ENCODE assay signal across 18 cellular contexts in genomic region chr7:92953657-92954056, GRCh38.
DNase-seq lines count a peak whose midpoint lies in the region; ATAC-seq and TF ChIP-seq lines count a peak whose summit lies in the region.
"Had no signal": no experiment of that assay in that cellular context is flagged by ENCODE, and none has a peak within 500 bp of the region (broad histone marks: within the 10 kb centered on the region; RNA-seq: fewer than 3 reads in every experiment).

No MANE protein-coding gene starts in this region.

- H3K4me1 Mint-ChIP-seq in T-helper 1 cell treated with Interleukin-12 subunit alpha and Interleukin-12 subunit beta and Interleukin-4 antibody, amounts not matched to agents 30 μg/mL and 1 μg/mL, for 36 hours (ENCODE audit: low read depth) = peaks cover 12% of the 10 kb centered on the region
- H3K4me1 Mint-ChIP-seq: naive B cell had no signal

- no CpG with 5 or more reads among the region's 2 CpGs for WGBS in mesendoderm (ENCODE audit: extremely low coverage, insufficient coverage, low lambda C conversion rate)
- WGBS in prostate gland = 22% methylated on average over 2 of the region's 2 CpGs

- no peak overlapping the region for H3K4me3 Mint-ChIP-seq in T-helper 1 cell treated with Interleukin-12 subunit alpha and Interleukin-12 subunit beta and Interleukin-4 antibody, amounts not matched to agents 30 μg/mL and 1 μg/mL, for 36 hours
- H3K4me3 Mint-ChIP-seq: naive B cell had no signal

- H3K23ac ChIP-seq in mesendoderm (ENCODE audit: low read length) = no peak overlapping the region

- no peak for ATAC-seq in left lung
- ATAC-seq: heart left ventricle, left lobe of liver had no signal

- H3K4me1 ChIP-seq in mesendoderm (ENCODE audit: control insufficient read depth, low read depth, low read length) (no peaks in the 10 kb centered on the region), prostate gland (replicated peaks) (no peaks in the 10 kb centered on the region), left lung (no peaks in the 10 kb centered on the region)
- H3K4me1 ChIP-seq: adrenal gland, heart left ventricle had no signal

- H3K27me3 ChIP-seq in mesendoderm (ENCODE audit: insufficient read depth, low read length, poor library complexity) (no peaks in the 10 kb centered on the region), prostate gland (replicated peaks; ENCODE audit: insufficient read depth) (no peaks in the 10 kb centered on the region), left lung (no peaks in the 10 kb centered on the region)
- H3K27me3 ChIP-seq: adrenal gland, heart left ventricle had no signal

- no peaks in the 10 kb centered on the region for H3K27me3 Mint-ChIP-seq in T-helper 1 cell treated with Interleukin-12 subunit alpha and Interleukin-12 subunit beta and Interleukin-4 antibody, amounts not matched to agents 30 μg/mL and 1 μg/mL, for 36 hours (ENCODE audit: low read depth)

- TF ChIP-seq POLR2A in prostate gland (IDR thresholded peaks at IDR 0.05) = no peak

- no peak overlapping the region for H2BK120ac ChIP-seq in mesendoderm (ENCODE audit: low read depth, low read length)

- no peak overlapping the region for H4K8ac ChIP-seq in mesendoderm (ENCODE audit: low read depth, low read length)

- H3K4me3 ChIP-seq in mesendoderm (ENCODE audit: low read length) (no peak overlapping the region), prostate gland (no peak overlapping the region), left lung (no peak overlapping the region)
- H3K4me3 ChIP-seq: adrenal gland, heart left ventricle had no signal

- no peak overlapping the region for H2BK15ac ChIP-seq in mesendoderm (replicated peaks; ENCODE audit: low read depth)

- no peak overlapping the region for H3K4ac ChIP-seq in mesendoderm (ENCODE audit: low read depth, low read length)

- H4K5ac ChIP-seq in mesendoderm (ENCODE audit: low read length) = no peak overlapping the region

- H3K4me2 ChIP-seq in mesendoderm (ENCODE audit: low read length) = no peak overlapping the region

- H3K27ac Mint-ChIP-seq in T-helper 1 cell treated with Interleukin-12 subunit alpha and Interleukin-12 subunit beta and Interleukin-4 antibody, amounts not matched to agents 30 μg/mL and 1 μg/mL, for 36 hours = peak overlapping the region; percentile 20
- H3K27ac Mint-ChIP-seq: naive B cell had no signal

- no peak overlapping the region for H2AK5ac ChIP-seq in mesendoderm (ENCODE audit: low read length)

- H3K9me3 Mint-ChIP-seq in T-helper 1 cell treated with Interleukin-12 subunit alpha and Interleukin-12 subunit beta and Interleukin-4 antibody, amounts not matched to agents 30 μg/mL and 1 μg/mL, for 36 hours = peaks cover 43% of the 10 kb centered on the region

- H3K9me3 ChIP-seq in prostate gland = no peaks in the 10 kb centered on the region
- no peaks in the 10 kb centered on the region for H3K9me3 ChIP-seq in left lung
- H3K9me3 ChIP-seq: adrenal gland had no signal

- H3K27ac ChIP-seq in mesendoderm (ENCODE audit: low read depth, low read length) (no peak overlapping the region), prostate gland (no peak overlapping the region), left lung (no peak overlapping the region)
- H3K27ac ChIP-seq: adrenal gland, heart left ventricle had no signal

- H2BK5ac ChIP-seq in mesendoderm (ENCODE audit: low read length) = no peak overlapping the region

- H3K36me3 ChIP-seq in mesendoderm (ENCODE audit: control insufficient read depth, insufficient read depth, low read length) (no peaks in the 10 kb centered on the region), prostate gland (no peaks in the 10 kb centered on the region), left lung (no peaks in the 10 kb centered on the region)
- H3K36me3 ChIP-seq: adrenal gland, heart left ventricle had no signal

- no peaks in the 10 kb centered on the region for H3K79me2 ChIP-seq in mesendoderm (ENCODE audit: control insufficient read depth, insufficient read depth, low read length)

- no peak overlapping the region for H3K18ac ChIP-seq in mesendoderm (ENCODE audit: low read length)

- no peak overlapping the region for H3K9ac ChIP-seq in mesendoderm (ENCODE audit: low read length)

- H3K79me1 ChIP-seq in mesendoderm (ENCODE audit: low read length) = no peaks in the 10 kb centered on the region

- no peak for TF ChIP-seq CTCF in prostate gland (IDR thresholded peaks at IDR 0.05)
- no peak for TF ChIP-seq CTCF in left lung (IDR thresholded peaks at IDR 0.05)

- DNase-seq in NCI-H82 (lab: John Stamatoyannopoulos, UW) (peak; percentile 50), NCI-H82 treated with DMSO at 0.1 percent for 48 hours (lab: John Stamatoyannopoulos, UW; ENCODE audit: unreplicated experiment) (no peak), DMS53 (lab: John Stamatoyannopoulos, UW) (peak; percentile 54), mesendoderm (peak; percentile 22), prostate gland (ENCODE audit: low spot score) (no peak), left lung (no peak), UCSD-AML1 (lab: John Stamatoyannopoulos, UW; ENCODE audit: unreplicated experiment) (no peak)
- DNase-seq: ACHN, adrenal gland, COR-L47, erythroblast, heart left ventricle, naive B cell, NCI-H1105 treated with DMSO at 0.1 percent for 48 hours, NCI-H524, Right ventricle myocardium superior had no signal

- no peak overlapping the region for H3K56ac ChIP-seq in mesendoderm (ENCODE audit: low read length)

- peaks cover 19% of the 10 kb centered on the region for H3K36me3 Mint-ChIP-seq in T-helper 1 cell treated with Interleukin-12 subunit alpha and Interleukin-12 subunit beta and Interleukin-4 antibody, amounts not matched to agents 30 μg/mL and 1 μg/mL, for 36 hours (ENCODE audit: low read depth)
- H3K36me3 Mint-ChIP-seq: naive B cell had no signal

- intact Hi-C loops in prostate gland (cut with DNase I) (no loop called here), left lung (cut with DNase I) (no loop called here)

Comparison
In these comparisons a context has a peak if more than half of its experiments do, and no peak if none do; other contexts are left out.
1. DNase-seq: peak in NCI-H82 (single experiment), DMS53 (single experiment) and mesendoderm (single experiment); none in NCI-H82 treated with DMSO at 0.1 percent for 48 hours (single experiment), prostate gland (single experiment), left lung (0 of 2) and UCSD-AML1 (single experiment).